In genomic region chr14:100906420-100906819, GRCh38 we compare ENCODE assay signal across 17 cellular contexts. TPM values are rescaled to one million over a fixed set of nuclear protein-coding genes. Genes with fewer than 3 reads are reported as not detected.
A peak's percentile ranks its signal among the peaks of the same experiment; 100 is the strongest.
DNase-seq lines count a peak whose midpoint lies in the region; ATAC-seq and TF ChIP-seq lines count a peak whose summit lies in the region.
"Had no signal": no experiment of that assay in that cellular context is flagged by ENCODE, and none has a peak within 500 bp of the region (broad histone marks: within the 10 kb centered on the region; RNA-seq: fewer than 3 reads in every experiment).

No MANE protein-coding gene starts in this region.

- H3K9me3 Mint-ChIP-seq in brain = peaks cover 0 to 5% (median 0%) of the 10 kb centered on the region in 5 experiments
- H3K9me3 Mint-ChIP-seq in activated T-helper 1 cell treated with anti-CD3 and anti-CD28 coated beads, Interleukin-12 subunit alpha, Interleukin-12 subunit beta, Interleukin-2, Interleukin-4 antibody, amounts not matched to agents 30 ng/mL and 10 ng/mL and 1 ng/mL, durations not matched to agents 14 hours and 24 hours and 36 hours = no peaks in the 10 kb centered on the region
- H3K9me3 Mint-ChIP-seq: activated T-helper 2 cell treated with anti-CD3 and anti-CD28 coated beads, Interferon-gamma antibody, Interleukin-2, Interleukin-4, amounts not matched to agents 10 μg/mL and 5 μg/mL and 100 μg/mL, durations not matched to agents 14 hours and 24 hours and 36 hours had no signal

- TF ChIP-seq POLR2A in IMR-90 (IDR thresholded peaks at IDR 0.05; ENCODE audit: low read depth, low read length) = no peak

- peaks cover 5% of the 10 kb centered on the region; the same call in 1 of the 2 replicates for H3K4me1 ChIP-seq in IMR-90 (ENCODE audit: control insufficient read depth, insufficient read depth, low read length)
- H3K4me1 ChIP-seq in neuronal stem cell (ENCODE audit: control insufficient read depth in 2 of 2, insufficient read depth in 1 of 2, low read depth in 1 of 2, low read length in 2 of 2) = peaks cover 32 to 39% of the 10 kb centered on the region in 2 donors
- H3K4me1 ChIP-seq: breast epithelium, Peyer's patch had no signal

- no peak overlapping the region for H3K27ac ChIP-seq in IMR-90 (ENCODE audit: insufficient read depth, low read length)
- H3K27ac ChIP-seq in neuronal stem cell (replicated peaks; ENCODE audit: low read length) = no peak overlapping the region
- H3K27ac ChIP-seq: breast epithelium, esophagus squamous epithelium, Peyer's patch, VCaP had no signal

- H3K4me2 ChIP-seq in IMR-90 (ENCODE audit: low read depth, low read length) (no peak overlapping the region), neuronal stem cell (ENCODE audit: insufficient read depth, low read length, poor library complexity, severe bottlenecking) (no peak overlapping the region)

- H3K4me1 Mint-ChIP-seq in brain = peaks cover 56% of the 10 kb centered on the region
- no peaks in the 10 kb centered on the region for H3K4me1 Mint-ChIP-seq in activated T-helper 1 cell treated with anti-CD3 and anti-CD28 coated beads, Interleukin-12 subunit alpha, Interleukin-12 subunit beta, Interleukin-2, Interleukin-4 antibody, amounts not matched to agents 30 ng/mL and 10 ng/mL and 1 ng/mL, durations not matched to agents 14 hours and 24 hours and 36 hours (ENCODE audit: low read depth)
- H3K4me1 Mint-ChIP-seq: immature natural killer cell had no signal

- H2AK5ac ChIP-seq in IMR-90 (ENCODE audit: low read depth, low read length) = no peak overlapping the region
- no peak overlapping the region for H2AK5ac ChIP-seq in neuronal stem cell (ENCODE audit: low read depth, low read length)

- H3K9me1 ChIP-seq in IMR-90 (ENCODE audit: insufficient read depth, low read length) = no peaks in the 10 kb centered on the region; the same call in 1 of the 2 replicates

- H4K91ac ChIP-seq in IMR-90 (ENCODE audit: insufficient read depth, low read depth, low read length) = no peak overlapping the region
- H4K91ac ChIP-seq in neuronal stem cell (ENCODE audit: low read depth, low read length, poor library complexity) = no peak overlapping the region

- H4K20me1 ChIP-seq in IMR-90 (ENCODE audit: insufficient read depth, low read length) = peaks cover 45% of the 10 kb centered on the region

- TF ChIP-seq RAD21 in IMR-90 (IDR thresholded peaks at IDR 0.05; ENCODE audit: low read length) = peak; percentile 26; the same call in 1 of the 2 replicates

- CTCF ChIA-PET in IMR-90 (lab: Yijun Ruan, JAX) = interaction anchor here (0.6 to 1.1 kb wide), 2 partner anchors 8 to 711 kb away, joined by 3 read pairs; no protein-coding TSS in a partner anchor

- DNase-seq in NCI-H748 (lab: John Stamatoyannopoulos, UW; ENCODE audit: unreplicated experiment) = peak; percentile 34
- no peak for DNase-seq in NCI-H748 treated with DMSO at 0.1 percent for 48 hours (lab: John Stamatoyannopoulos, UW)
- DNase-seq in IMR-90 = no peak
- no peak for DNase-seq in neuronal stem cell (ENCODE audit: low spot score)
- DNase-seq in activated T-helper 1 cell treated with anti-CD3 and anti-CD28 coated beads, Interleukin-12 subunit alpha, Interleukin-12 subunit beta, Interleukin-2, Interleukin-4 antibody, amounts not matched to agents 30 ng/mL and 10 ng/mL and 1 ng/mL, durations not matched to agents 14 hours and 24 hours and 36 hours (ENCODE audit: low spot score) = no peak
- DNase-seq in islet precursor cell = no peak
- DNase-seq: esophagus squamous epithelium, immature natural killer cell, NCI-H187 treated with DMSO at 0.1 percent for 48 hours, Peyer's patch, trophoblast cell had no signal

- no peak overlapping the region for H2BK12ac ChIP-seq in neuronal stem cell (ENCODE audit: low read length)

- no peak overlapping the region for H3K56ac ChIP-seq in IMR-90 (ENCODE audit: extremely low read depth, insufficient read depth, low read length)

- ATAC-seq in IMR-90 (ENCODE audit: low read depth) = no peak
- ATAC-seq in HG02759 (IDR thresholded peaks at IDR 0.05; ENCODE audit: unreplicated experiment) = no peak

- H3K4ac ChIP-seq in IMR-90 (ENCODE audit: low read depth, low read length) (no peak overlapping the region), neuronal stem cell (ENCODE audit: low read length) (no peak overlapping the region)

- H3K27ac Mint-ChIP-seq in brain = peak overlapping the region in 1 of 5 experiments; percentile 61
- no peak overlapping the region for H3K27ac Mint-ChIP-seq in activated T-helper 1 cell treated with anti-CD3 and anti-CD28 coated beads, Interleukin-12 subunit alpha, Interleukin-12 subunit beta, Interleukin-2, Interleukin-4 antibody, amounts not matched to agents 30 ng/mL and 10 ng/mL and 1 ng/mL, durations not matched to agents 14 hours and 24 hours and 36 hours
- H3K27ac Mint-ChIP-seq: activated T-helper 2 cell treated with anti-CD3 and anti-CD28 coated beads, Interferon-gamma antibody, Interleukin-2, Interleukin-4, amounts not matched to agents 10 μg/mL and 5 μg/mL and 100 μg/mL, durations not matched to agents 14 hours and 24 hours and 36 hours; immature natural killer cell had no signal

- H2AFZ ChIP-seq in IMR-90 (replicated peaks; ENCODE audit: low read length, poor library complexity) (no peak overlapping the region), neuronal stem cell (ENCODE audit: low read length) (peak overlapping the region; percentile 68)

- H3K9me3 ChIP-seq in IMR-90 (ENCODE audit: control insufficient read depth, insufficient read depth, low read length) = no peaks in the 10 kb centered on the region
- peaks cover 12 to 15% of the 10 kb centered on the region in 2 donors for H3K9me3 ChIP-seq in neuronal stem cell (replicated peaks in 1 of 2; ENCODE audit: control insufficient read depth in 2 of 2, insufficient read depth in 1 of 2, low read depth in 1 of 2, low read length in 2 of 2)
- H3K9me3 ChIP-seq: breast epithelium, esophagus squamous epithelium, Peyer's patch had no signal

- dilution Hi-C loops in IMR-90 (cut with HindIII; ENCODE audit: low sequenced_read_pairs, unreplicated experiment) = no loop called here

- intact Hi-C loops in IMR-90 (cut with micrococcal nuclease) = loop anchor here (1.0 kb wide), 1 partner anchor 329 kb away; no protein-coding TSS in a partner anchor
- intact Hi-C loops in activated T-helper 1 cell treated with anti-CD3 and anti-CD28 coated beads, Interleukin-12 subunit alpha, Interleukin-12 subunit beta, Interleukin-2, Interleukin-4 antibody, amounts not matched to agents 30 ng/mL and 10 ng/mL and 1 ng/mL, durations not matched to agents 14 hours and 24 hours and 36 hours (cut with micrococcal nuclease) = no loop called here

- H3K27me3 ChIP-seq in IMR-90 (ENCODE audit: control insufficient read depth, insufficient read depth, low read length) (peaks cover 11% of the 10 kb centered on the region; the same call in 1 of the 2 replicates), neuronal stem cell (ENCODE audit: control insufficient read depth in 3 of 3, insufficient read depth in 3 of 3, low read depth in 1 of 3, low read length in 3 of 3) (no peaks in the 10 kb centered on the region)
- H3K27me3 ChIP-seq: Peyer's patch had no signal

- BruUV-seq in IMR-90 (replicated peaks; lab: Mats Ljungman, UMichigan) = no TSS peak

- H3K4me3 ChIP-seq in IMR-90 (ENCODE audit: insufficient read depth, low read depth, low read length) (no peak overlapping the region), neuronal stem cell (ENCODE audit: low read length in 2 of 2) (no peak overlapping the region)
- H3K4me3 ChIP-seq: breast epithelium, esophagus squamous epithelium, Peyer's patch had no signal

- H2BK120ac ChIP-seq in IMR-90 (ENCODE audit: low read depth, low read length) = no peak overlapping the region
- H2BK120ac ChIP-seq in neuronal stem cell (ENCODE audit: low read depth, low read length) = no peak overlapping the region

- H3K36me3 ChIP-seq in IMR-90 (ENCODE audit: control insufficient read depth, insufficient read depth, low read length) (peaks cover 59% of the 10 kb centered on the region), neuronal stem cell (replicated peaks in 1 of 2; ENCODE audit: control insufficient read depth in 2 of 2, insufficient read depth in 2 of 2, low read length in 2 of 2) (no peaks in the 10 kb centered on the region)
- H3K36me3 ChIP-seq: breast epithelium, esophagus squamous epithelium, Peyer's patch had no signal

- H3K36me3 Mint-ChIP-seq in brain = no peaks in the 10 kb centered on the region
- no peaks in the 10 kb centered on the region for H3K36me3 Mint-ChIP-seq in activated T-helper 1 cell treated with anti-CD3 and anti-CD28 coated beads, Interleukin-12 subunit alpha, Interleukin-12 subunit beta, Interleukin-2, Interleukin-4 antibody, amounts not matched to agents 30 ng/mL and 10 ng/mL and 1 ng/mL, durations not matched to agents 14 hours and 24 hours and 36 hours (ENCODE audit: low read depth)
- H3K36me3 Mint-ChIP-seq: immature natural killer cell had no signal

- 20% methylated on average over 1 of the region's 6 CpGs; no CpG with 5 or more reads in 1 of the 2 experiments for WGBS in IMR-90 (ENCODE audit: extremely low coverage in 2 of 2, insufficient read length in 1 of 2), 2 experiments
- no CpG with 5 or more reads among the region's 6 CpGs for WGBS in neuronal stem cell (ENCODE audit: extremely low coverage in 2 of 2, insufficient read length in 2 of 2, insufficient replicate concordance in 1 of 2), 2 donors

- H3K23ac ChIP-seq in IMR-90 (ENCODE audit: low read depth, low read length) (no peak overlapping the region), neuronal stem cell (ENCODE audit: low read depth, low read length, poor library complexity) (no peak overlapping the region)

- H3K27me3 Mint-ChIP-seq in brain = peaks cover 40% of the 10 kb centered on the region
- H3K27me3 Mint-ChIP-seq in activated T-helper 1 cell treated with anti-CD3 and anti-CD28 coated beads, Interleukin-12 subunit alpha, Interleukin-12 subunit beta, Interleukin-2, Interleukin-4 antibody, amounts not matched to agents 30 ng/mL and 10 ng/mL and 1 ng/mL, durations not matched to agents 14 hours and 24 hours and 36 hours (ENCODE audit: insufficient read depth) = peaks cover 18% of the 10 kb centered on the region

- in situ Hi-C loops in IMR-90 (cut with MboI; ENCODE audit: low sequenced_read_pairs) = no loop called here

- H3K79me1 ChIP-seq in IMR-90 (ENCODE audit: low read depth in 1 of 2, low read length in 2 of 2) (peaks cover 5 to 33% of the 10 kb centered on the region in 2 experiments; a peak in 3 of 4 replicates), neuronal stem cell (ENCODE audit: low read depth, low read length) (no peaks in the 10 kb centered on the region)

- H4K8ac ChIP-seq in IMR-90 (ENCODE audit: low read depth in 2 of 2, low read length in 2 of 2) (no peak overlapping the region), neuronal stem cell (ENCODE audit: low read depth, low read length) (no peak overlapping the region)

- H2BK5ac ChIP-seq in IMR-90 (ENCODE audit: low read depth, low read length, poor library complexity, severe bottlenecking) (no peak overlapping the region), neuronal stem cell (ENCODE audit: low read length) (no peak overlapping the region)

- no peak overlapping the region for H2AK9ac ChIP-seq in IMR-90 (replicated peaks; ENCODE audit: low read depth, low read length, poor library complexity)

- POLR2A ChIA-PET in IMR-90 (lab: Charles Lee; ENCODE audit: unreplicated experiment) = no interaction called here

- TF ChIP-seq CTCF in IMR-90 (conservative IDR thresholded peaks at IDR 0.05; ENCODE audit: low read depth, low read length) = 0 out of 2 replicates have a peak, but pooled peaks have one; percentile 13
- peak; percentile 51 to 78 for TF ChIP-seq CTCF in brain (conservative IDR thresholded peaks at IDR 0.05)

- H3K9ac ChIP-seq in IMR-90 (ENCODE audit: low read depth, low read length) (no peak overlapping the region), neuronal stem cell (ENCODE audit: low read depth, low read length, poor library complexity) (no peak overlapping the region)

- no peak overlapping the region for H2BK20ac ChIP-seq in IMR-90 (ENCODE audit: low read depth, low read length)

- H3K14ac ChIP-seq in IMR-90 (replicated peaks; ENCODE audit: low read depth, low read length) = no peak overlapping the region
- H3K14ac ChIP-seq in neuronal stem cell (ENCODE audit: low read length) = no peak overlapping the region

- H3K18ac ChIP-seq in IMR-90 (ENCODE audit: low read depth, low read length) (no peak overlapping the region), neuronal stem cell (ENCODE audit: low read length) (no peak overlapping the region)

- H4K5ac ChIP-seq in IMR-90 (ENCODE audit: low read depth, low read length) = no peak overlapping the region

- no peak overlapping the region for H3K4me3 Mint-ChIP-seq in brain
- H3K4me3 Mint-ChIP-seq in activated T-helper 1 cell treated with anti-CD3 and anti-CD28 coated beads, Interleukin-12 subunit alpha, Interleukin-12 subunit beta, Interleukin-2, Interleukin-4 antibody, amounts not matched to agents 30 ng/mL and 10 ng/mL and 1 ng/mL, durations not matched to agents 14 hours and 24 hours and 36 hours = no peak overlapping the region
- H3K4me3 Mint-ChIP-seq: immature natural killer cell had no signal

- H2BK15ac ChIP-seq in IMR-90 (ENCODE audit: low read depth, low read length) (no peak overlapping the region), neuronal stem cell (ENCODE audit: low read length) (no peak overlapping the region)

RNA-seq across cellular contexts. Expression of gene RTL1, which starts 2.9 kb away (rescaled TPM):
- not detected in 2 replicates for total RNA-seq in IMR-90 (2012; rRNA removed)
- not detected in 2 replicates for polyA plus RNA-seq in IMR-90 (2012; rRNA removed)
- not detected in 2 replicates for polyA plus RNA-seq in IMR-90 (2012; cell fraction: cytosol; rRNA removed)
- not detected in 2 replicates for polyA plus RNA-seq in IMR-90 (2012; cell fraction: nucleus; rRNA removed; ENCODE audit: low replicate concordance)
- polyA plus RNA-seq in brain (ENCODE audit: insufficient read depth, low read depth, low replicate concordance) = 0.15 TPM
- 3.6 TPM for polyA plus RNA-seq in neuronal stem cell (2013, experiment 1 of 2)
- 3.6 TPM for polyA plus RNA-seq in neuronal stem cell (2013, experiment 2 of 2)
- total RNA-seq in activated T-helper 1 cell treated with anti-CD3 and anti-CD28 coated beads, Interleukin-12 subunit alpha, Interleukin-12 subunit beta, Interleukin-2, Interleukin-4 antibody, amounts not matched to agents 30 ng/mL and 10 ng/mL and 1 ng/mL, durations not matched to agents 14 hours and 24 hours and 36 hours = not detected in 2 replicates
- total RNA-seq: activated T-helper 2 cell treated with anti-CD3 and anti-CD28 coated beads, Interferon-gamma antibody, Interleukin-2, Interleukin-4, amounts not matched to agents 10 μg/mL and 5 μg/mL and 100 μg/mL, durations not matched to agents 14 hours and 24 hours and 36 hours; breast epithelium; esophagus squamous epithelium; G401; Peyer's patch had no signal
- polyA plus RNA-seq: immature natural killer cell had no signal
